Comparison of ENCODE assay signal across 11 cellular contexts in genomic region chr22:20395897-20396287, GRCh38. TPM values are rescaled to one million over a fixed set of nuclear protein-coding genes. Genes with fewer than 3 reads are reported as not detected.
DNase-seq lines count a peak whose midpoint lies in the region; ATAC-seq and TF ChIP-seq lines count a peak whose summit lies in the region.
"Had no signal": no experiment of that assay in that cellular context is flagged by ENCODE, and none has a peak within 500 bp of the region (broad histone marks: within the 10 kb centered on the region; RNA-seq: fewer than 3 reads in every experiment).

No MANE protein-coding gene starts in this region.

- H3K27me3 ChIP-seq in CD4-positive, alpha-beta T cell (ENCODE audit: control insufficient read depth, insufficient read depth, low read length), result no peaks in the 10 kb centered on the region
- H3K27me3 ChIP-seq in HAP-1 (ENCODE audit: low read depth) (no peaks in the 10 kb centered on the region), trophoblast cell (ENCODE audit: insufficient read depth, low read length) (no peaks in the 10 kb centered on the region)
- no peaks in the 10 kb centered on the region for H3K27me3 ChIP-seq in naive thymus-derived CD4-positive, alpha-beta T cell (ENCODE audit: control insufficient read depth in 2 of 2, insufficient read depth in 2 of 2, low read length in 2 of 2)
- H3K27me3 ChIP-seq: breast epithelium had no signal

- no peak overlapping the region for H4K12ac ChIP-seq in trophoblast cell (ENCODE audit: low read depth, low read length)

- no peaks in the 10 kb centered on the region for H3K9me3 ChIP-seq in CD4-positive, alpha-beta T cell (ENCODE audit: control insufficient read depth, low read length)
- H3K9me3 ChIP-seq in HAP-1 (no peaks in the 10 kb centered on the region), trophoblast cell (ENCODE audit: insufficient read depth, low read depth, low read length) (peaks cover 4% of the 10 kb centered on the region)
- no peaks in the 10 kb centered on the region for H3K9me3 ChIP-seq in naive thymus-derived CD4-positive, alpha-beta T cell (ENCODE audit: control insufficient read depth in 2 of 3, low read length in 3 of 3)
- H3K9me3 ChIP-seq: breast epithelium had no signal

- H3K14ac ChIP-seq in trophoblast cell (ENCODE audit: low read length), result no peak overlapping the region

- H4K91ac ChIP-seq in trophoblast cell (ENCODE audit: low read depth, low read length), result no peak overlapping the region

- CTCF ChIA-PET in CD4-positive, alpha-beta T cell (lab: Charles Lee), result no interaction called here
- CTCF ChIA-PET in activated CD8-positive, alpha-beta T cell treated with anti-CD3 and anti-CD28 coated beads for 36 hours (lab: Charles Lee), result interaction anchor here (0.7 to 1.7 kb wide), 4 partner anchors 17 to 76 kb away, joined by 3 to 6 read pairs (median 3); partner anchors contain the start of gene DGCR6L
- CTCF ChIA-PET in naive thymus-derived CD4-positive, alpha-beta T cell (lab: Charles Lee), result no interaction called here

- H3K4me1 Mint-ChIP-seq in CD4-positive, alpha-beta T cell (ENCODE audit: low read depth), result peaks cover 35% of the 10 kb centered on the region
- peaks cover 34% of the 10 kb centered on the region for H3K4me1 Mint-ChIP-seq in activated CD8-positive, alpha-beta T cell treated with anti-CD3 and anti-CD28 coated beads for 36 hours (ENCODE audit: low read depth)
- peaks cover 23 to 59% (median 51%) of the 10 kb centered on the region in 7 donors for H3K4me1 Mint-ChIP-seq in naive thymus-derived CD4-positive, alpha-beta T cell

- no peak overlapping the region for H3K4ac ChIP-seq in trophoblast cell (ENCODE audit: low read depth, low read length)

- no peak overlapping the region for H3K23ac ChIP-seq in trophoblast cell (ENCODE audit: low read length)

- H3K4me2 ChIP-seq in trophoblast cell (ENCODE audit: low read length), result no peak overlapping the region

- peaks cover 5% of the 10 kb centered on the region for H3K79me2 ChIP-seq in trophoblast cell (ENCODE audit: control insufficient read depth, insufficient read depth, low read length, poor library complexity)

- no peak overlapping the region for H3K18ac ChIP-seq in trophoblast cell (ENCODE audit: low read length)

- H4K8ac ChIP-seq in trophoblast cell (ENCODE audit: low read depth, low read length), result no peak overlapping the region

- no peaks in the 10 kb centered on the region for H3K9me3 Mint-ChIP-seq in CD4-positive, alpha-beta T cell
- H3K9me3 Mint-ChIP-seq in activated CD8-positive, alpha-beta T cell treated with anti-CD3 and anti-CD28 coated beads for 36 hours, result no peaks in the 10 kb centered on the region
- H3K9me3 Mint-ChIP-seq in naive thymus-derived CD4-positive, alpha-beta T cell, result no peaks in the 10 kb centered on the region

- H3K36me3 Mint-ChIP-seq in CD4-positive, alpha-beta T cell (ENCODE audit: low read depth), result peaks cover 5% of the 10 kb centered on the region
- peaks cover 12% of the 10 kb centered on the region for H3K36me3 Mint-ChIP-seq in activated CD8-positive, alpha-beta T cell treated with anti-CD3 and anti-CD28 coated beads for 36 hours (ENCODE audit: low read depth)
- peaks cover 0 to 12% (median 4%) of the 10 kb centered on the region in 5 donors for H3K36me3 Mint-ChIP-seq in naive thymus-derived CD4-positive, alpha-beta T cell

- intact Hi-C loops in CD4-positive, alpha-beta T cell (cut with DNase I, micrococcal nuclease), result loop anchor here in 1 of 2 experiments (2.0 to 10.0 kb wide), 3 partner anchors 75 to 381 kb away; partner anchors contain the start of genes ARVCF, DGCR6L, RANBP1 and TRMT2A
- intact Hi-C loops in activated CD8-positive, alpha-beta T cell treated with anti-CD3 and anti-CD28 coated beads for 36 hours (cut with micrococcal nuclease), result no loop called here
- intact Hi-C loops in naive thymus-derived CD4-positive, alpha-beta T cell (cut with micrococcal nuclease), result loop anchor here in 1 of 2 donors (2.0 kb wide), 2 partner anchors 75 to 97 kb away; partner anchors contain the start of gene DGCR6L

- DNase-seq in CD4-positive, alpha-beta T cell, result no peak
- DNase-seq in HAP-1 (ENCODE audit: low spot score in 2 of 2), result no peak
- DNase-seq in activated CD8-positive, alpha-beta T cell treated with anti-CD3 and anti-CD28 coated beads for 36 hours, result no peak
- no peak for DNase-seq in naive thymus-derived CD4-positive, alpha-beta T cell
- DNase-seq in trophoblast cell, result no peak
- no peak for DNase-seq in T1000 (lab: John Stamatoyannopoulos, UW)
- DNase-seq in NCI-H748 (lab: John Stamatoyannopoulos, UW; ENCODE audit: unreplicated experiment), result no peak
- DNase-seq: hippocampal formation; NCI-H2081 treated with DMSO at 0.1 percent for 48 hours; stimulated activated CD4-positive, alpha-beta T cell treated with anti-CD3 and anti-CD28 coated beads, Interleukin-4, amount 100 ng/mL, for 4 hours had no signal

- no peak overlapping the region for H2BK12ac ChIP-seq in trophoblast cell (ENCODE audit: low read length)

- H3K36me3 ChIP-seq in HAP-1 (replicated peaks) (no peaks in the 10 kb centered on the region; the same call in 1 of the 2 replicates), trophoblast cell (ENCODE audit: control insufficient read depth in 1 of 2, insufficient read depth in 2 of 2, low read length in 2 of 2) (peaks cover 9 to 11% of the 10 kb centered on the region in 2 experiments)
- peaks cover 0 to 4% (median 4%) of the 10 kb centered on the region in 3 experiments for H3K36me3 ChIP-seq in naive thymus-derived CD4-positive, alpha-beta T cell (ENCODE audit: control insufficient read depth in 2 of 3, insufficient read depth in 3 of 3, low read length in 3 of 3)
- H3K36me3 ChIP-seq: breast epithelium had no signal

- no peaks in the 10 kb centered on the region for H3K27me3 Mint-ChIP-seq in CD4-positive, alpha-beta T cell
- no peaks in the 10 kb centered on the region for H3K27me3 Mint-ChIP-seq in activated CD8-positive, alpha-beta T cell treated with anti-CD3 and anti-CD28 coated beads for 36 hours
- H3K27me3 Mint-ChIP-seq in naive thymus-derived CD4-positive, alpha-beta T cell, result no peaks in the 10 kb centered on the region

- H2AFZ ChIP-seq in trophoblast cell (ENCODE audit: insufficient read depth, low read length, poor library complexity), result no peak overlapping the region

- POLR2A ChIA-PET in CD4-positive, alpha-beta T cell (lab: Charles Lee), result no interaction called here
- POLR2A ChIA-PET in activated CD8-positive, alpha-beta T cell treated with anti-CD3 and anti-CD28 coated beads for 36 hours (lab: Charles Lee), result interaction anchor here (0.6 kb wide), 1 partner anchor 146 kb away, joined by 3 read pairs; no protein-coding TSS in a partner anchor
- POLR2A ChIA-PET in naive thymus-derived CD4-positive, alpha-beta T cell (lab: Charles Lee), result interaction anchor here (1.1 to 3.2 kb wide), 2 partner anchors 12 to 307 kb away, joined by 4 to 16 read pairs; no protein-coding TSS in a partner anchor

- no peak overlapping the region for H2AK5ac ChIP-seq in trophoblast cell (ENCODE audit: low read length)

- H2BK5ac ChIP-seq in trophoblast cell (ENCODE audit: low read depth, low read length, poor library complexity), result no peak overlapping the region

- in situ Hi-C loops in HAP-1 (cut with MboI; ENCODE audit: low sequenced_read_pairs), result no loop called here

- peaks cover 5% of the 10 kb centered on the region for H3K79me1 ChIP-seq in trophoblast cell (ENCODE audit: low read length)

- no peak for ATAC-seq in CD4-positive, alpha-beta T cell (ENCODE audit: poor library complexity)
- no peak for ATAC-seq in activated CD8-positive, alpha-beta T cell treated with anti-CD3 and anti-CD28 coated beads for 36 hours
- no peak for ATAC-seq in naive thymus-derived CD4-positive, alpha-beta T cell

- peak overlapping the region; percentile 86 for H3K4me3 Mint-ChIP-seq in CD4-positive, alpha-beta T cell
- H3K4me3 Mint-ChIP-seq in activated CD8-positive, alpha-beta T cell treated with anti-CD3 and anti-CD28 coated beads for 36 hours, result peak overlapping the region; percentile 86
- peak overlapping the region in 9 of 10 donors; percentile 83 to 93 (median 91) for H3K4me3 Mint-ChIP-seq in naive thymus-derived CD4-positive, alpha-beta T cell

- H2BK120ac ChIP-seq in trophoblast cell (ENCODE audit: insufficient read depth, low read length, poor library complexity), result no peak overlapping the region

- no CpG with 5 or more reads among the region's 2 CpGs for WGBS in trophoblast cell (ENCODE audit: extremely low coverage, insufficient coverage, insufficient read length)

- H3K4me3 ChIP-seq in HAP-1, result peak overlapping the region; percentile 93; the same call in 1 of the 2 replicates
- H3K4me3 ChIP-seq in naive thymus-derived CD4-positive, alpha-beta T cell (ENCODE audit: low read length), result no peak overlapping the region
- H3K4me3 ChIP-seq in trophoblast cell (ENCODE audit: low read depth, low read length), result no peak overlapping the region

- no peak overlapping the region for H3K27ac Mint-ChIP-seq in CD4-positive, alpha-beta T cell
- no peak overlapping the region for H3K27ac Mint-ChIP-seq in activated CD8-positive, alpha-beta T cell treated with anti-CD3 and anti-CD28 coated beads for 36 hours
- peak overlapping the region in 1 of 9 donors; percentile 45 for H3K27ac Mint-ChIP-seq in naive thymus-derived CD4-positive, alpha-beta T cell

- no peak overlapping the region for H3K27ac ChIP-seq in CD4-positive, alpha-beta T cell (ENCODE audit: low read depth, low read length)
- no peak overlapping the region for H3K27ac ChIP-seq in naive thymus-derived CD4-positive, alpha-beta T cell (ENCODE audit: low read depth, low read length)
- H3K27ac ChIP-seq in trophoblast cell (ENCODE audit: low read depth, low read length), result no peak overlapping the region
- H3K27ac ChIP-seq: breast epithelium had no signal

- H3K9ac ChIP-seq in trophoblast cell (ENCODE audit: low read length), result no peak overlapping the region

- TF ChIP-seq CTCF in CD4-positive, alpha-beta T cell (IDR thresholded peaks at IDR 0.05), result no peak
- no peak for TF ChIP-seq CTCF in activated CD8-positive, alpha-beta T cell treated with anti-CD3 and anti-CD28 coated beads for 36 hours (IDR thresholded peaks at IDR 0.05)

- peaks cover 22% of the 10 kb centered on the region for H3K4me1 ChIP-seq in HAP-1
- peaks cover 14 to 17% of the 10 kb centered on the region in 2 donors for H3K4me1 ChIP-seq in naive thymus-derived CD4-positive, alpha-beta T cell (ENCODE audit: control insufficient read depth in 2 of 2, insufficient read depth in 2 of 2, low read length in 2 of 2)
- peaks cover 13 to 18% of the 10 kb centered on the region in 2 experiments for H3K4me1 ChIP-seq in trophoblast cell (ENCODE audit: control insufficient read depth in 1 of 2, insufficient read depth in 2 of 2, low read length in 2 of 2)

RNA-seq across cellular contexts. Expression of gene ZNF74, which starts 1.9 kb away (rescaled TPM):
- 1 to 10 TPM; 1.7 to 2.3 TPM for total RNA-seq in CD4-positive, alpha-beta T cell
- 10 to 100 TPM; 11.8 to 13.4 TPM for total RNA-seq in activated CD8-positive, alpha-beta T cell treated with anti-CD3 and anti-CD28 coated beads for 36 hours
- 10 to 100 TPM in 3 of 5 experiments, 1 to 10 TPM in 2; 6.1 to 18.2 (median 12.9) TPM for total RNA-seq in naive thymus-derived CD4-positive, alpha-beta T cell
- polyA plus RNA-seq in naive thymus-derived CD4-positive, alpha-beta T cell, result 10 to 100 TPM in 1 of 2 donors, 1 to 10 TPM in 1; 5.3 to 14.0 TPM
- polyA plus RNA-seq in trophoblast cell (2013), result 7.3 and 7.6 TPM in 2 replicates

RNA-seq across cellular contexts. Expression of gene SCARF2, which starts 41.7 kb away (rescaled TPM):
- 1 to 10 TPM; 2.5 to 3.1 TPM for total RNA-seq in CD4-positive, alpha-beta T cell
- total RNA-seq in activated CD8-positive, alpha-beta T cell treated with anti-CD3 and anti-CD28 coated beads for 36 hours, result under 1 TPM; 0.20 to 0.27 TPM
- 1 to 10 TPM in 4 of 5 experiments, under 1 TPM in 1; 0.70 to 2.6 (median 2.2) TPM for total RNA-seq in naive thymus-derived CD4-positive, alpha-beta T cell
- polyA plus RNA-seq in naive thymus-derived CD4-positive, alpha-beta T cell, result under 1 TPM; 0.21 to 0.35 TPM
- 11.7 and 12.2 TPM in 2 replicates for polyA plus RNA-seq in trophoblast cell (2013)
